In genomic region chr2:230413465-230413864, GRCh38 we compare ENCODE assay signal across 1 cellular context.
TF ChIP-seq lines count a peak whose summit lies in the region.

No MANE protein-coding gene starts in this region.

TF ChIP-seq in K562, 482 proteins besides CTCF, POLR2A, EP300 and RAD21 (continued from another document):
- TF ChIP-seq SFPQ (IDR thresholded peaks at IDR 0.05; ENCODE audit: low read depth, low read length) (no peak), PTRF (tag; IDR thresholded peaks at IDR 0.05) (no peak), CBX1 (IDR thresholded peaks at IDR 0.05; ENCODE audit: low read depth) (no peak), ZNF174 (CRISPR knock-in tag; IDR thresholded peaks at IDR 0.05) (no peak), NFIX (CRISPR knock-in tag; IDR thresholded peaks at IDR 0.05; ENCODE audit: low read depth) (no peak)
